Comparison of ENCODE assay signal across 8 cellular contexts in genomic region chr22:30421695-30422480, GRCh38. TPM values are rescaled to one million over a fixed set of nuclear protein-coding genes. Genes with fewer than 3 reads are reported as not detected.
A peak's percentile ranks its signal among the peaks of the same experiment; 100 is the strongest.
DNase-seq lines count a peak whose midpoint lies in the region; ATAC-seq and TF ChIP-seq lines count a peak whose summit lies in the region.

No MANE protein-coding gene starts in this region.

- intact Hi-C loops in adrenal gland (cut with DNase I), result no loop called here
- intact Hi-C loops in tibial artery (cut with DNase I; ENCODE audit: low total_unique reads), result no loop called here

- H3K36me3 Mint-ChIP-seq in activated T-cell treated with anti-CD3 and anti-CD28 coated beads, Interleukin-2, amount 50 U/mL, for 72 hours (ENCODE audit: insufficient read depth in 2 of 2), result peaks cover 3 to 18% of the 10 kb centered on the region in 2 donors

- peak overlapping the region; percentile 86 to 97 for H3K4me3 Mint-ChIP-seq in activated T-cell treated with anti-CD3 and anti-CD28 coated beads, Interleukin-2, amount 50 U/mL, for 72 hours

- peak overlapping the region; percentile 18 to 99 (median 96) for H3K27ac ChIP-seq in adrenal gland
- H3K27ac ChIP-seq in liver (ENCODE audit: low read depth in 1 of 2, low read length in 2 of 2), result peak overlapping the region; percentile 97 to 99
- peak overlapping the region; percentile 94 to 96 for H3K27ac ChIP-seq in tibial artery

- peak overlapping the region; percentile 80 to 84 for H3K9ac ChIP-seq in liver (ENCODE audit: low read depth in 1 of 2, low read length in 2 of 2)

- TF ChIP-seq RAD21 in liver (IDR thresholded peaks at IDR 0.05), result no peak

- H3K36me3 ChIP-seq in adrenal gland (replicated peaks in 1 of 2), result peaks cover 0 to 29% of the 10 kb centered on the region in 2 donors
- peaks cover 0 to 24% (median 2%) of the 10 kb centered on the region in 4 donors for H3K36me3 ChIP-seq in liver (ENCODE audit: control insufficient read depth in 4 of 4, insufficient read depth in 3 of 4, low read depth in 1 of 4, low read length in 3 of 4)
- H3K36me3 ChIP-seq in tibial artery, result peaks cover 20 to 24% (median 22%) of the 10 kb centered on the region in 3 donors

- POLR2A ChIA-PET in GM10248 (lab: Yijun Ruan, JAX), result interaction anchor here (0.6 kb wide), 1 partner anchor 1065 kb away, joined by 4 read pairs; no protein-coding TSS in a partner anchor

- no peaks in the 10 kb centered on the region for H3K9me3 Mint-ChIP-seq in activated T-cell treated with anti-CD3 and anti-CD28 coated beads, Interleukin-2, amount 50 U/mL, for 72 hours

- CTCF ChIA-PET in GM10248 (lab: Yijun Ruan, JAX), result interaction anchor here (0.9 to 7.6 kb wide), 10 partner anchors 8 to 134 kb away, joined by 3 to 57 read pairs (median 8); no protein-coding TSS in a partner anchor

- peaks cover 19 to 41% of the 10 kb centered on the region in 2 donors for H3K4me1 ChIP-seq in adrenal gland (replicated peaks in 1 of 2)
- peaks cover 20 to 90% (median 73%) of the 10 kb centered on the region in 4 donors for H3K4me1 ChIP-seq in liver (ENCODE audit: control insufficient read depth in 4 of 4, insufficient read depth in 4 of 4, low read length in 3 of 4)
- peaks cover 3 to 60% (median 45%) of the 10 kb centered on the region in 4 donors for H3K4me1 ChIP-seq in tibial artery

- H3K27me3 Mint-ChIP-seq in activated T-cell treated with anti-CD3 and anti-CD28 coated beads, Interleukin-2, amount 50 U/mL, for 72 hours (ENCODE audit: low read depth), result no peaks in the 10 kb centered on the region

- no peaks in the 10 kb centered on the region for H3K27me3 ChIP-seq in adrenal gland
- H3K27me3 ChIP-seq in liver (ENCODE audit: control insufficient read depth in 4 of 4, insufficient read depth in 4 of 4, low read length in 3 of 4), result no peaks in the 10 kb centered on the region
- H3K27me3 ChIP-seq in tibial artery, result no peaks in the 10 kb centered on the region

- no peak for DNase-seq in activated T-cell treated with anti-CD3 and anti-CD28 coated beads, Interleukin-2, amount 50 U/mL, for 72 hours
- DNase-seq in activated T-cell treated with anti-CD3 and anti-CD28 coated beads for 4 hours (no peak), adrenal gland (no peak), tibial artery (no peak), GM10248 (ENCODE audit: extremely low spot score) (no peak), amniotic stem cell (lab: John Stamatoyannopoulos, UW) (no peak)
- no peak for DNase-seq in central memory CD4-positive, alpha-beta T cell

- H3K9me3 ChIP-seq in adrenal gland (replicated peaks in 1 of 3) (no peaks in the 10 kb centered on the region), liver (ENCODE audit: control insufficient read depth in 4 of 4, low read length in 3 of 4) (no peaks in the 10 kb centered on the region), tibial artery (no peaks in the 10 kb centered on the region)

- 79 to 80% (median 79%) methylated on average over 8 of the region's 8 CpGs for WGBS in adrenal gland, 4 donors
- WGBS in liver, result 32% methylated on average over 8 of the region's 8 CpGs

- no peak for TF ChIP-seq CTCF in adrenal gland (IDR thresholded peaks at IDR 0.05)
- no peak for TF ChIP-seq CTCF in liver (IDR thresholded peaks at IDR 0.05; ENCODE audit: low read depth, low read length, missing input control)
- no peak for TF ChIP-seq CTCF in tibial artery (IDR thresholded peaks at IDR 0.05)
- TF ChIP-seq CTCF in GM10248 (IDR thresholded peaks at IDR 0.05; ENCODE audit: control extremely low read depth, extremely low read depth, low read depth, missing control alignments), result no peak

- H3K4me1 Mint-ChIP-seq in activated T-cell treated with anti-CD3 and anti-CD28 coated beads, Interleukin-2, amount 50 U/mL, for 72 hours (ENCODE audit: low read depth), result peaks cover 54% of the 10 kb centered on the region

- H3K27ac Mint-ChIP-seq in activated T-cell treated with anti-CD3 and anti-CD28 coated beads, Interleukin-2, amount 50 U/mL, for 72 hours, result peak overlapping the region; percentile 80

- ATAC-seq in activated T-cell treated with anti-CD3 and anti-CD28 coated beads, Interleukin-2, amount 50 U/mL, for 72 hours (replicated peaks in 1 of 2), result no peak

- no peak for TF ChIP-seq POLR2A in adrenal gland (IDR thresholded peaks at IDR 0.05)

- H3K4me3 ChIP-seq in adrenal gland (no peak overlapping the region), liver (ENCODE audit: low read depth in 1 of 3, low read length in 3 of 3) (peak overlapping the region in 1 of 3 donors; percentile 49), tibial artery (peak overlapping the region in 1 of 2 donors; percentile 77)

TF ChIP-seq in liver, 16 proteins besides CTCF, POLR2A, EP300 and RAD21:
- TF ChIP-seq HNF4A (conservative IDR thresholded peaks at IDR 0.05) (peak; percentile 43 to 46), SP1 (IDR thresholded peaks at IDR 0.05) (peak; percentile 2), MAX (IDR thresholded peaks at IDR 0.05) (no peak), ATF3 (IDR thresholded peaks at IDR 0.05) (no peak)
TF ChIP-seq in liver: peak in this region for 2.

RNA-seq across cellular contexts. Expression of gene MTFP1, which starts 3.7 kb away (rescaled TPM):
- total RNA-seq in activated T-cell treated with anti-CD3 and anti-CD28 coated beads, Interleukin-2, amount 50 U/mL, for 72 hours, result 10 to 100 TPM; 50.6 to 61.1 TPM
- total RNA-seq in adrenal gland, result 10 to 100 TPM; 10.4 to 36.3 (median 12.9) TPM
- 10 to 100 TPM; 13.7 to 19.7 (median 16.3) TPM for polyA plus RNA-seq in adrenal gland
- 1 to 10 TPM; 6.8 to 9.5 TPM for total RNA-seq in liver
- polyA plus RNA-seq in liver, result 10 to 100 TPM in 1 of 2 donors, 1 to 10 TPM in 1; 8.2 to 20.2 TPM

RNA-seq across cellular contexts. Expression of gene SEC14L2, which starts 25.1 kb away (rescaled TPM):
- 10 to 100 TPM; 15.3 to 19.0 TPM for total RNA-seq in activated T-cell treated with anti-CD3 and anti-CD28 coated beads, Interleukin-2, amount 50 U/mL, for 72 hours
- total RNA-seq in adrenal gland, result 1 to 10 TPM; 2.3 to 7.7 (median 5.0) TPM
- 1 to 10 TPM in 2 of 3 donors, under 1 TPM in 1; 0.99 to 3.1 (median 2.1) TPM for polyA plus RNA-seq in adrenal gland
- 100 to 1,000 TPM in 1 of 2 donors, 1 to 10 TPM in 1; 6.5 to 110 TPM for total RNA-seq in liver
- 10 to 100 TPM; 27.6 to 71.6 TPM for polyA plus RNA-seq in liver

RNA-seq across cellular contexts. Expression of gene RNF215, which starts 34.7 kb away (rescaled TPM):
- total RNA-seq in activated T-cell treated with anti-CD3 and anti-CD28 coated beads, Interleukin-2, amount 50 U/mL, for 72 hours, result 10 to 100 TPM in 1 of 2 donors, 1 to 10 TPM in 1; 8.4 to 12.4 TPM
- total RNA-seq in adrenal gland (10 to 100 TPM in 5 of 8 donors, 1 to 10 TPM in 3; 8.8 to 20.1 (median 12.1) TPM), liver (1 to 10 TPM; 7.2 to 7.3 TPM)
- polyA plus RNA-seq in adrenal gland (10 to 100 TPM in 2 of 3 donors, 1 to 10 TPM in 1; 2.0 to 17.4 (median 17.1) TPM), liver (1 to 10 TPM in 1 of 2 donors, under 1 TPM in 1; 0.71 to 4.4 TPM)

RNA-seq across cellular contexts. Expression of gene SEC14L3, which starts 49.9 kb away (rescaled TPM):
- not detected for total RNA-seq in activated T-cell treated with anti-CD3 and anti-CD28 coated beads, Interleukin-2, amount 50 U/mL, for 72 hours
- total RNA-seq in adrenal gland (under 1 TPM in 1 of 8 donors, not detected in 7; 0.27 TPM), liver (under 1 TPM in 1 of 2 donors, not detected in 1; 0.33 TPM)
- polyA plus RNA-seq in adrenal gland (not detected), liver (under 1 TPM in 1 of 2 donors, not detected in 1; 0.32 TPM)
